Comparison of ENCODE assay signal across 8 cellular contexts in genomic region chr1:198359024-198359653, GRCh38.
DNase-seq lines count a peak whose midpoint lies in the region; TF ChIP-seq lines count a peak whose summit lies in the region.

No MANE protein-coding gene starts in this region.

- peak in 4 of 6 experiments; percentile 48 to 57 (median 55) for TF ChIP-seq CTCF in Peyer's patch (IDR thresholded peaks at IDR 0.05)
- TF ChIP-seq CTCF in fibroblast of pulmonary artery (IDR thresholded peaks at IDR 0.05; ENCODE audit: low read length, missing control alignments): peak; percentile 50

- no peak overlapping the region for H3K4me3 ChIP-seq in Peyer's patch
- no peak overlapping the region for H3K4me3 ChIP-seq in fibroblast of pulmonary artery (replicated peaks; ENCODE audit: low read depth, low read length)

- no peaks in the 10 kb centered on the region for H3K36me3 ChIP-seq in Peyer's patch

- H3K27me3 ChIP-seq in Peyer's patch: no peaks in the 10 kb centered on the region

- no peak for TF ChIP-seq POLR2A in Peyer's patch (IDR thresholded peaks at IDR 0.05)

- DNase-seq in DMS 273 (lab: John Stamatoyannopoulos, UW; ENCODE audit: unreplicated experiment) (peak; percentile 10), DMS 273 treated with DMSO at 0.1 percent for 48 hours (lab: John Stamatoyannopoulos, UW) (no peak), Peyer's patch (no peak), fibroblast of pulmonary artery (ENCODE audit: low read depth) (peak; percentile 50), smooth muscle cell of the brain vasculature (ENCODE audit: low read depth, low spot score) (peak; percentile 1), NOMO-1 (lab: John Stamatoyannopoulos, UW; ENCODE audit: unreplicated experiment in 2 of 2) (no peak), activated gamma-delta T cell treated with Interleukin-2 at 50 U/mL for 16 hours (no peak)
- DNase-seq in effector CD4-positive, alpha-beta T cell: no peak

- H3K4me1 ChIP-seq in Peyer's patch: no peaks in the 10 kb centered on the region

- H3K9me3 ChIP-seq in Peyer's patch: no peaks in the 10 kb centered on the region

- H3K27ac ChIP-seq in Peyer's patch: no peak overlapping the region

Comparison
In these comparisons a context has a peak if more than half of its experiments do, and no peak if none do; other contexts are left out.
1. DNase-seq: peak in DMS 273 (single experiment), fibroblast of pulmonary artery (single experiment) and smooth muscle cell of the brain vasculature (single experiment); none in DMS 273 treated with DMSO at 0.1 percent for 48 hours (single experiment), Peyer's patch (0 of 3), effector CD4-positive, alpha-beta T cell (single experiment), NOMO-1 (0 of 2) and activated gamma-delta T cell treated with Interleukin-2 at 50 U/mL for 16 hours (single experiment).